In genomic region chr3:138348107-138348949, GRCh38 we compare ENCODE assay signal across 8 cellular contexts. TPM values are rescaled to one million over a fixed set of nuclear protein-coding genes. Genes with fewer than 3 reads are reported as not detected.
A peak's percentile ranks its signal among the peaks of the same experiment; 100 is the strongest.
DNase-seq lines count a peak whose midpoint lies in the region; ATAC-seq and TF ChIP-seq lines count a peak whose summit lies in the region.

Gene MRAS, plus strand, starts transcription at chr3:138348579. Its CDS starts 24,305 bp downstream, at chr3:138372884.

- peak within 1 kb of the TSS; percentile 96 for H3K4me3 Mint-ChIP-seq in neural progenitor cell

- H3K4me2 ChIP-seq in HCT116 (ENCODE audit: low read length) (peak within 1 kb of the TSS; percentile 98), neural progenitor cell (peak within 1 kb of the TSS; percentile 95), OCI-LY7 (ENCODE audit: low read length) (no peak within 1 kb of the TSS)

- peak within 1 kb of the TSS; percentile 67 for H3K9ac ChIP-seq in HCT116 (ENCODE audit: low read length)
- H3K9ac ChIP-seq in neural progenitor cell: peak within 1 kb of the TSS; percentile 14

- TF ChIP-seq CTCF in BE2C (IDR thresholded peaks at IDR 0.05; ENCODE audit: low read depth, low read length): peak; percentile 36
- TF ChIP-seq CTCF in HCT116 (IDR thresholded peaks at IDR 0.05 in 2 of 3, conservative IDR thresholded peaks at IDR 0.05 in 1 of 3; ENCODE audit: borderline replicate concordance in 1 of 3, insufficient read depth in 1 of 3, low read depth in 2 of 3, low read length in 2 of 3): peak; percentile 24 to 40 (median 30); a peak in 2 of 6 replicates
- peak; percentile 64 for TF ChIP-seq CTCF in neural progenitor cell (IDR thresholded peaks at IDR 0.05)
- TF ChIP-seq CTCF in OCI-LY7 (conservative IDR thresholded peaks at IDR 0.05; ENCODE audit: low read length): no peak

- H3K9me2 ChIP-seq in HCT116 (ENCODE audit: insufficient read depth) (no peaks in the 10 kb centered on the region), OCI-LY7 (ENCODE audit: insufficient read depth, low read length) (no peaks in the 10 kb centered on the region)

- H3K79me2 ChIP-seq in HCT116 (ENCODE audit: insufficient read depth, low read length): no peaks in the 10 kb centered on the region
- no peaks in the 10 kb centered on the region for H3K79me2 ChIP-seq in neural progenitor cell (ENCODE audit: low read depth)
- H3K79me2 ChIP-seq in OCI-LY7 (ENCODE audit: insufficient read depth, low read depth, low read length): no peaks in the 10 kb centered on the region

- H2AFZ ChIP-seq in HCT116 (ENCODE audit: low read depth, low read length, poor library complexity, severe bottlenecking): peak within 1 kb of the TSS; percentile 98
- peak within 1 kb of the TSS; percentile 87 for H2AFZ ChIP-seq in neural progenitor cell (replicated peaks)
- H2AFZ ChIP-seq in OCI-LY7 (ENCODE audit: low read length): no peak within 1 kb of the TSS

- CTCF ChIA-PET in HCT116 (lab: Charles Lee) (interaction anchor here (2.1 kb wide), 1 partner anchor 20 kb away, joined by 5 read pairs; no protein-coding TSS in a partner anchor), OCI-LY7 (lab: Charles Lee; ENCODE audit: unreplicated experiment) (no interaction called here)

- no peaks in the 10 kb centered on the region for H3K4me1 ChIP-seq in BE2C
- H3K4me1 ChIP-seq in HCT116 (ENCODE audit: control insufficient read depth in 1 of 2, insufficient read depth in 2 of 2, low read length in 2 of 2): peaks cover 3 to 16% of the 10 kb centered on the region in 2 experiments; a peak in 3 of 4 replicates
- H3K4me1 ChIP-seq in neural progenitor cell: peaks cover 3% of the 10 kb centered on the region
- no peaks in the 10 kb centered on the region for H3K4me1 ChIP-seq in aorta (ENCODE audit: control insufficient read depth in 1 of 2, insufficient read depth in 2 of 2, low read length in 2 of 2)
- H3K4me1 ChIP-seq in OCI-LY7 (ENCODE audit: insufficient read depth, low read length, poor library complexity, severe bottlenecking): no peaks in the 10 kb centered on the region

- H3K27ac Mint-ChIP-seq in neural progenitor cell: peak within 1 kb of the TSS; percentile 99

- no peaks in the 10 kb centered on the region for H3K36me3 ChIP-seq in BE2C
- no peaks in the 10 kb centered on the region for H3K36me3 ChIP-seq in HCT116 (ENCODE audit: control insufficient read depth in 1 of 2, insufficient read depth in 2 of 2, low read length in 2 of 2)
- H3K36me3 ChIP-seq in neural progenitor cell: no peaks in the 10 kb centered on the region
- H3K36me3 ChIP-seq in aorta (ENCODE audit: control insufficient read depth in 1 of 2, insufficient read depth in 2 of 2, low read length in 1 of 2): no peaks in the 10 kb centered on the region
- H3K36me3 ChIP-seq in OCI-LY7 (ENCODE audit: insufficient read depth, low read length): no peaks in the 10 kb centered on the region

- H3K9me3 ChIP-seq in BE2C (no peaks in the 10 kb centered on the region; the same call in 1 of the 2 replicates), HCT116 (ENCODE audit: control insufficient read depth in 1 of 2, insufficient read depth in 1 of 2, low read depth in 1 of 2, low read length in 2 of 2) (no peaks in the 10 kb centered on the region), neural progenitor cell (ENCODE audit: low read depth) (no peaks in the 10 kb centered on the region), aorta (ENCODE audit: control insufficient read depth, low read length) (no peaks in the 10 kb centered on the region), OCI-LY7 (ENCODE audit: low read length) (no peaks in the 10 kb centered on the region)

- H3K36me3 Mint-ChIP-seq in neural progenitor cell: no peaks in the 10 kb centered on the region

- peak; percentile 59 for DNase-seq in BE2C
- peak; percentile 57 for DNase-seq in HCT116 (ENCODE audit: low read depth, low spot score)
- DNase-seq in NCI-H82 treated with DMSO at 0.1 percent for 48 hours (lab: John Stamatoyannopoulos, UW; ENCODE audit: unreplicated experiment): peak; percentile 15
- peak; percentile 88 for DNase-seq in Right ventricle myocardium inferior (ENCODE audit: missing footprints)
- DNase-seq in neural progenitor cell (ENCODE audit: low spot score): peak; percentile 93
- peak; percentile 87 to 94 for DNase-seq in aorta
- no peak for DNase-seq in OCI-LY7 (ENCODE audit: low spot score)

- peak; percentile 83 for ATAC-seq in HCT116
- ATAC-seq in Right ventricle myocardium inferior: peak; percentile 85
- ATAC-seq in aorta (ENCODE audit: low FRiP score): peak; percentile 87

- WGBS in adipose tissue, 3 donors: 0 to 1% (median 0%) methylated on average over 69 to 111 of the region's 111 CpGs
- 1% methylated on average over 85 to 111 of the region's 111 CpGs for WGBS in aorta, 2 donors

- BruUV-seq in HCT116 (replicated peaks; lab: Mats Ljungman, UMichigan) (no TSS peak), OCI-LY7 (replicated peaks; lab: Mats Ljungman, UMichigan) (no TSS peak)

- H3K4me3 ChIP-seq in BE2C (ENCODE audit: low read depth, low read length) (peak within 1 kb of the TSS; percentile 57), HCT116 (replicated peaks in 1 of 2; ENCODE audit: low read depth in 1 of 2, low read length in 2 of 2) (peak within 1 kb of the TSS; percentile 64 to 69), neural progenitor cell (peak within 1 kb of the TSS; percentile 85), aorta (ENCODE audit: low read length in 2 of 2) (peak within 1 kb of the TSS; percentile 78 to 93), OCI-LY7 (ENCODE audit: low read depth, low read length, poor library complexity, severe bottlenecking) (no peak within 1 kb of the TSS)

- no peak for TF ChIP-seq POLR2A in HCT116 (IDR thresholded peaks at IDR 0.05; ENCODE audit: borderline replicate concordance, extremely low read depth, insufficient read depth, insufficient read length)

- POLR2A ChIA-PET in HCT116 (lab: Charles Lee) (interaction anchor here (0.7 kb wide), 1 partner anchor 20 kb away, joined by 3 read pairs; no protein-coding TSS in a partner anchor), OCI-LY7 (lab: Charles Lee) (no interaction called here)

- no peaks in the 10 kb centered on the region for H3K9me3 Mint-ChIP-seq in neural progenitor cell

- peaks cover 26% of the 10 kb centered on the region for H3F3A ChIP-seq in neural progenitor cell (ENCODE audit: low read depth)

- H3K27me3 Mint-ChIP-seq in neural progenitor cell (ENCODE audit: insufficient read depth, low read depth): peaks cover 7% of the 10 kb centered on the region

- RAD21 ChIA-PET in HCT116 (lab: Charles Lee; ENCODE audit: low non-redundant PET in 1 of 2, low total read pairs in 2 of 2, uncharacterized antibody in 2 of 2, unreplicated experiment in 2 of 2): no interaction called here

- peak within 1 kb of the TSS; percentile 65 for H3K27ac ChIP-seq in HCT116 (ENCODE audit: low read depth, low read length)
- peak within 1 kb of the TSS; percentile 35 for H3K27ac ChIP-seq in adipose tissue (ENCODE audit: low read depth, low read length)
- H3K27ac ChIP-seq in neural progenitor cell: no peak within 1 kb of the TSS
- peak within 1 kb of the TSS; percentile 87 to 92 for H3K27ac ChIP-seq in aorta (ENCODE audit: low read depth in 1 of 2, low read length in 2 of 2)
- H3K27ac ChIP-seq in OCI-LY7 (ENCODE audit: low read depth, low read length, poor library complexity, severe bottlenecking): no peak within 1 kb of the TSS

- TF ChIP-seq RAD21 in HCT116 (IDR thresholded peaks at IDR 0.05; ENCODE audit: low read depth): peak; percentile 40

- H4K20me1 ChIP-seq in HCT116 (ENCODE audit: insufficient read depth) (no peaks in the 10 kb centered on the region), neural progenitor cell (ENCODE audit: low read depth) (no peaks in the 10 kb centered on the region), OCI-LY7 (ENCODE audit: insufficient read depth, low read length) (no peaks in the 10 kb centered on the region)

- peaks cover 22% of the 10 kb centered on the region for H3K4me1 Mint-ChIP-seq in neural progenitor cell

- intact Hi-C loops in HCT116 (cut with micrococcal nuclease) (loop anchor here (5.0 kb wide), 1 partner anchor 161 kb away; the partner anchor contains the start of gene ARMC8), Right ventricle myocardium inferior (cut with DNase I) (loop anchor here (1.0 to 10.0 kb wide), 4 partner anchors 16 to 566 kb away; no protein-coding TSS in a partner anchor), aorta (cut with DNase I) (loop anchor here in 1 of 2 donors (10.0 kb wide), 1 partner anchor 246 kb away; the partner anchor contains the start of gene CEP70), OCI-LY7 (cut with micrococcal nuclease; ENCODE audit: unreplicated experiment) (no loop called here)

- peaks cover 14% of the 10 kb centered on the region for H3K27me3 ChIP-seq in BE2C
- H3K27me3 ChIP-seq in HCT116 (ENCODE audit: insufficient read depth, low read length): no peaks in the 10 kb centered on the region
- peaks cover 12% of the 10 kb centered on the region for H3K27me3 ChIP-seq in neural progenitor cell
- no peaks in the 10 kb centered on the region for H3K27me3 ChIP-seq in aorta (ENCODE audit: control insufficient read depth in 1 of 2, insufficient read depth in 2 of 2, low read length in 1 of 2)

TF ChIP-seq in HCT116, 20 proteins besides CTCF, POLR2A, EP300 and RAD21 (continues in another document):
- peak; percentile 77 for TF ChIP-seq ZFX (IDR thresholded peaks at IDR 0.05)
- TF ChIP-seq POLR2AphosphoS5 (IDR thresholded peaks at IDR 0.05; ENCODE audit: low read depth, low read length): peak; percentile 46; the same call in 1 of the 2 replicates
- TF ChIP-seq, protein P1, sequence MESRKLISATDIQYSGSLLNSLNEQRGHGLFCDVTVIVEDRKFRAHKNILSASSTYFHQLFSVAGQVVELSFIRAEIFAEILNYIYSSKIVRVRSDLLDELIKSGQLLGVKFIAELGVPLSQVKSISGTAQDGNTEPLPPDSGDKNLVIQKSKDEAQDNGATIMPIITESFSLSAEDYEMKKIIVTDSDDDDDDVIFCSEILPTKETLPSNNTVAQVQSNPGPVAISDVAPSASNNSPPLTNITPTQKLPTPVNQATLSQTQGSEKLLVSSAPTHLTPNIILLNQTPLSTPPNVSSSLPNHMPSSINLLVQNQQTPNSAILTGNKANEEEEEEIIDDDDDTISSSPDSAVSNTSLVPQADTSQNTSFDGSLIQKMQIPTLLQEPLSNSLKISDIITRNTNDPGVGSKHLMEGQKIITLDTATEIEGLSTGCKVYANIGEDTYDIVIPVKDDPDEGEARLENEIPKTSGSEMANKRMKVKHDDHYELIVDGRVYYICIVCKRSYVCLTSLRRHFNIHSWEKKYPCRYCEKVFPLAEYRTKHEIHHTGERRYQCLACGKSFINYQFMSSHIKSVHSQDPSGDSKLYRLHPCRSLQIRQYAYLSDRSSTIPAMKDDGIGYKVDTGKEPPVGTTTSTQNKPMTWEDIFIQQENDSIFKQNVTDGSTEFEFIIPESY (IDR thresholded peaks at IDR 0.05; ENCODE audit: extremely low read depth, insufficient replicate concordance, low read length): no peak

RNA-seq across cellular contexts. Expression of gene MRAS, which starts in this region (rescaled TPM):
- polyA plus RNA-seq in BE2C (2012; ENCODE audit: insufficient read depth, insufficient read length, low read depth): 0.36 TPM
- total RNA-seq in HCT116 (2021; ENCODE audit: unreplicated experiment) (13.5 TPM), Right ventricle myocardium inferior (396 TPM), neural progenitor cell (ENCODE audit: low replicate concordance) (11.2 and 17.2 TPM in 2 replicates), aorta (10 to 100 TPM; 46.3 to 68.1 TPM), OCI-LY7 (2022) (not detected in 2 replicates)
- polyA plus RNA-seq in HCT116 (2012): 8.7 and 11.3 TPM in 2 replicates
- polyA plus RNA-seq in adipose tissue (100 to 1,000 TPM in 1 of 3 donors, 10 to 100 TPM in 2; 22.0 to 182 (median 55.7) TPM), aorta (10 to 100 TPM; 22.8 to 33.6 TPM)
- total RNA-seq in OCI-LY7 (2014; rRNA removed; shearing (Covaris generic)): not detected in 2 replicates

Comparison
In these comparisons a context has a peak if more than half of its experiments do, and no peak if none do; other contexts are left out.
1. H3K27ac ChIP-seq: peak in HCT116 (single experiment), adipose tissue (single experiment) and aorta (2 of 2); none in neural progenitor cell (single experiment) and OCI-LY7 (single experiment).
2. Peak in every context shown above with its lines, with median percentiles within 50 percentile points of each other: ATAC-seq.